8 cellular contexts compared by ENCODE assay signal in the genomic region with DNA sequence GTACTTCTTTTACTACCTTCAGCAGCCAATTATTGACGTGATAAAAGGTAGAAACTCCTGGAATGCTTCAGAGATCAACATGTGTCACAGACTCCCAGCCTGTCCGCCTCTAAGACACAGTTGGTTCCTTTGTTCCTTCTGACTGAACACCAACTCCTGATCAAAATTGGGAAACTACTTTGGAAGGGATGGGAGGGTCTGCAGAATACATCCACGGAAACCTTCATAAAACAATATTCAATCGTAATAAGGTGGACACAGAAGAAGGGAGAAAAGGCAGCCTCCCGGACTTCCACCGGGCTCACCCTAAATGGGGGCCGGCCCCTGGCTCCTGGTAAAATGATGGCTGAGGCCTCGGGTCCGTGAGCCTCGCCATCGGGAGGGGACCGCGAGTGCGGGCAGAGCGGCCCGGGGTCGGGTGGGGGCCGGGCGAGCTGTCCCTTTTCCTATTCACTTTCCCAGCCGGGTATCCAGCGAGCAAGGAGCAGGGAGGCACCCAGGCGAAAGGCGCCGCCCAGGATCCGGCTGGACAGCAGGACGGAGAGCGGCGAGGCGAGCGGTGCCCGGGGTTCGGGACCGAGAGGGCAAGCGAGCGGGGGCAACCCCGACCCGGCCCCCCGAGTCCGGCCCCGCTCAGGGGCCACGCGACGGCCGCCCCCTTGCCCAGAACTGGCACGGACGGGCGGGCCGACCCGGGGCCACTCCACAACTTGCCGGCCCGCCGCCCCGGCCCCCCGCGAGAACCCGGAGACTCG. TPM values are rescaled to one million over a fixed set of nuclear protein-coding genes. Genes with fewer than 3 reads are reported as not detected.
DNase-seq lines count a peak whose midpoint lies in the region; ATAC-seq and TF ChIP-seq lines count a peak whose summit lies in the region.

No MANE protein-coding gene starts in this region.

- no peaks in the 10 kb centered on the region for H3K9me3 Mint-ChIP-seq in activated naive CD4-positive, alpha-beta T cell treated with anti-CD3 and anti-CD28 coated beads for 36 hours

- H3K36me3 Mint-ChIP-seq in activated naive CD4-positive, alpha-beta T cell treated with anti-CD3 and anti-CD28 coated beads for 36 hours (ENCODE audit: low read depth), result no peaks in the 10 kb centered on the region

- WGBS in testis, 2 donors, result 0 to 3% methylated on average over 7 to 19 of the region's 57 CpGs

- TF ChIP-seq POLR2A in testis (IDR thresholded peaks at IDR 0.05), result no peak

- no peaks in the 10 kb centered on the region for H3K27me3 Mint-ChIP-seq in activated naive CD4-positive, alpha-beta T cell treated with anti-CD3 and anti-CD28 coated beads for 36 hours (ENCODE audit: low read depth)

- intact Hi-C loops in activated naive CD4-positive, alpha-beta T cell treated with anti-CD3 and anti-CD28 coated beads for 36 hours (cut with micrococcal nuclease), result loop anchor here (1.0 to 5.0 kb wide), 7 partner anchors 12 to 763 kb away; a partner anchor contains a TSS
- intact Hi-C loops in testis (cut with DNase I; ENCODE audit: low total_unique reads), result no loop called here

- H3K27ac Mint-ChIP-seq in activated naive CD4-positive, alpha-beta T cell treated with anti-CD3 and anti-CD28 coated beads for 36 hours, result peak overlapping the region; percentile 93

- TF ChIP-seq CTCF in VCaP (conservative IDR thresholded peaks at IDR 0.05) (no peak), testis (IDR thresholded peaks at IDR 0.05) (no peak)

- H3K27ac ChIP-seq in VCaP, result peak overlapping the region; percentile 95
- peak overlapping the region; percentile 92 for H3K27ac ChIP-seq in epithelial cell of prostate
- peak overlapping the region; percentile 91 to 96 for H3K27ac ChIP-seq in testis

- CTCF ChIA-PET in activated naive CD4-positive, alpha-beta T cell treated with anti-CD3 and anti-CD28 coated beads for 36 hours (lab: Charles Lee), result interaction anchor here (2.5 kb wide), 1 partner anchor 12 kb away, joined by 9 read pairs; no protein-coding TSS in a partner anchor

- H3K4me1 ChIP-seq in testis, result peaks cover 24% of the 10 kb centered on the region

- H3K4me1 Mint-ChIP-seq in activated naive CD4-positive, alpha-beta T cell treated with anti-CD3 and anti-CD28 coated beads for 36 hours (ENCODE audit: low read depth), result peaks cover 39% of the 10 kb centered on the region

- H3K36me3 ChIP-seq in testis (ENCODE audit: low read depth, missing control alignments), result no peaks in the 10 kb centered on the region

- H3K27me3 ChIP-seq in testis, result no peaks in the 10 kb centered on the region

- H3K4me3 Mint-ChIP-seq in activated naive CD4-positive, alpha-beta T cell treated with anti-CD3 and anti-CD28 coated beads for 36 hours, result peak overlapping the region; percentile 83

- no peaks in the 10 kb centered on the region for H3K9me3 ChIP-seq in testis

- peak; percentile 13 for DNase-seq in activated naive CD4-positive, alpha-beta T cell treated with anti-CD3 and anti-CD28 coated beads for 36 hours
- DNase-seq in activated naive CD4-positive, alpha-beta T cell treated with Interleukin-2 at 50 U/mL for 16 hours, result no peak
- DNase-seq in epithelial cell of prostate (ENCODE audit: low read depth, low spot score) (no peak), midbrain (lab: John Stamatoyannopoulos, UW) (peak; percentile 63), testis (peak; percentile 48), SK-N-DZ (ENCODE audit: low spot score) (no peak)

- ATAC-seq in HG03108 (IDR thresholded peaks at IDR 0.05; ENCODE audit: unreplicated experiment), result peak; percentile 1

- H3K4me3 ChIP-seq in testis, result peak overlapping the region; percentile 87 to 97

RNA-seq across cellular contexts. Expression of a gene that starts 0.8 kb away (rescaled TPM):
- 1 to 10 TPM; 6.1 to 6.5 TPM for total RNA-seq in activated naive CD4-positive, alpha-beta T cell treated with anti-CD3 and anti-CD28 coated beads for 36 hours
- 10 to 100 TPM; 26.8 to 36.1 TPM for total RNA-seq in testis
- polyA plus RNA-seq in testis (ENCODE audit: insufficient read depth, low read depth, low replicate concordance), result 18.0 TPM
- polyA plus RNA-seq in SK-N-DZ (2014; cell fraction: cytosol; rRNA removed), result 18.6 and 18.9 TPM in 2 replicates
- 16.3 and 17.7 TPM in 2 replicates for polyA plus RNA-seq in SK-N-DZ (2014; cell fraction: nucleus; rRNA removed)

Comparison
In these comparisons a context has a peak if more than half of its experiments do, and no peak if none do; other contexts are left out.
1. DNase-seq: peak in activated naive CD4-positive, alpha-beta T cell treated with anti-CD3 and anti-CD28 coated beads for 36 hours (single experiment), midbrain (single experiment) and testis (single experiment); none in activated naive CD4-positive, alpha-beta T cell treated with Interleukin-2 at 50 U/mL for 16 hours (single experiment), epithelial cell of prostate (single experiment) and SK-N-DZ (single experiment).
2. Peak in every context shown above with its lines, with median percentiles within 50 percentile points of each other: H3K27ac ChIP-seq.